Comparison of ENCODE assay signal across 8 cellular contexts in the genomic region with DNA sequence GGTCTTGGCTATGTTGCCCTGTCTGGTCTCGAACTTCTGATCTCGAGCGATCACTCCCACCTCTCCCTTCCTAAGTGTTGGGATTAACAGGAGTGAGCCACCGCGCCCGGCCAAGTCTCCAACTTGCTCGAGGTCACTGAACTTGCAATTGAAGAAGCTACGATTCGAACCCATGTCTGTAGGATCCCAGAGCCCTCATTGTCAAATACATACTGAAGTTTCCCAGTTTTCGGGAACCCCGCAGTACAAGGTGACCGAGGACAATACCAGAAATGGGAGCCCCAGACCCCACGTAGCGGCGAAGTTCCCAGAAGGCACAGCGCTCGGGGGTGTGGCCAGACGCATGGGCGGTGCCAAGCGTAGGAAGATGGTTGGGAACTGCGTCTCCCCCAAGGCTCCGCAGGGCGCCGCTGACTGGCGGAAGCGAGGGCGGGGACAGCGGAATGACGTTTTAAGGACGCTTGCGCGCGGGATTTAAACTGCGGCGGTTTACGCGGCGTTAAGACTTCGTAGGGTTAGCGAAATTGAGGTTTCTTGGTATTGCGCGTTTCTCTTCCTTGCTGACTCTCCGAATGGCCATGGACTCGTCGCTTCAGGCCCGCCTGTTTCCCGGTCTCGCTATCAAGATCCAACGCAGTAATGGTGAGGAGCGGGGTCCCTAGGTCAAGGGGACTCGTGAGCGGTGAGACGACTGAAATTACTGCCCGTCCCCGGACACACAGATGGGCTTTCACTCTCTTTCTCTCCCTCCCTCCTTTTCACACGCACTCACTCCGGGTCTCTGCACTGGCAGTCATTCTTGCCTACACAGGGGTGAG.
DNase-seq lines count a peak whose midpoint lies in the region; ATAC-seq, FAIRE-seq and TF ChIP-seq lines count a peak whose summit lies in the region.

A gene (plus strand): TSS at position 477 of the 818 bp plus-strand sequence. CDS start 96 bp downstream, at position 573.

- H3K4me3 ChIP-seq in AG09309 (ENCODE audit: control insufficient read depth, low read depth, low read length): peak within 1 kb of the TSS; percentile 50

- ATAC-seq in GM19025 (IDR thresholded peaks at IDR 0.05; ENCODE audit: low read depth, unreplicated experiment) (peak; percentile 96), HG03342 (IDR thresholded peaks at IDR 0.05; ENCODE audit: unreplicated experiment) (peak; percentile 97)

- peak; percentile 79 for FAIRE-seq in islet of Langerhans (lab: Jason Lieb, UNC)

- TF ChIP-seq CTCF in AG09309 (IDR thresholded peaks at IDR 0.05; ENCODE audit: control insufficient read depth, insufficient read depth, low read depth, low read length, missing control alignments): no peak

- DNase-seq in AG09309 (ENCODE audit: low read depth): peak; percentile 87
- peak; percentile 97 to 99 for DNase-seq in NCI-H446 (lab: John Stamatoyannopoulos, UW)
- peak; percentile 92 for DNase-seq in activated CD4-positive, CD25-positive, alpha-beta regulatory T cell treated with anti-CD3 and anti-CD28 coated beads, Interleukin-2, amount 50 U/mL, for 16 hours (ENCODE audit: low read depth, low spot score)
- DNase-seq in cerebellar cortex (ENCODE audit: low spot score): peak; percentile 97
- DNase-seq in stimulated activated CD4-positive, alpha-beta T cell treated with anti-CD3 and anti-CD28 coated beads, Interleukin-12 subunit alpha, Interleukin-12 subunit beta, amount 100 ng/mL, for 4 hours: peak; percentile 96

Comparison
In these comparisons a context has a peak if more than half of its experiments do, and no peak if none do; other contexts are left out.
1. Peak in every context shown above with its lines: DNase-seq, ATAC-seq and H3K4me3 ChIP-seq.